In the genomic region with DNA sequence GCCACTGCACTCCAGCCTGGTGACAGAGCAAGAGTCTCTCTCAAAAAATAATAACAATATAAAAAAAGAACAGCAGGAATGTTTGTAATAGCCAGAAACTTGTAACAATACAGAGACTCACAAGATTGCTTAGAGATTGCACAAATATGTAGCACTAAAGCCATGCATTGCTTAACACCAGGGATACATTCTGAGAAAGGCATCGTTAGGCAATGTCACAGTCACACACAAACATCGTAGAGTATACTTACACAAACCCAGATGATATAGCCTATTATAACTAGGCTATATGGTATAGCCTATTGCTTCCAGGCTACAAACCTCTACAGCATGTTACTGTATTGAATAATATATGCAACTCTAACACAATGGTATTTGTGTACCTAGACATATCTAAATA, we compare ENCODE assay signal across 19 cellular contexts. TPM values are rescaled to one million over a fixed set of nuclear protein-coding genes. Genes with fewer than 3 reads are reported as not detected.
DNase-seq lines count a peak whose midpoint lies in the region; ATAC-seq and TF ChIP-seq lines count a peak whose summit lies in the region.
"Had no signal": no experiment of that assay in that cellular context is flagged by ENCODE, and none has a peak within 500 bp of the region (broad histone marks: within the 10 kb centered on the region; RNA-seq: fewer than 3 reads in every experiment).

No MANE protein-coding gene starts in this region.

- H3K4me3 ChIP-seq in fibroblast of villous mesenchyme (ENCODE audit: low read depth, low read length): no peak overlapping the region
- no peak overlapping the region for H3K4me3 ChIP-seq in brain microvascular endothelial cell (ENCODE audit: low read depth, low read length)
- H3K4me3 ChIP-seq: BLaER1, SJSA1 had no signal

- H3K27me3 ChIP-seq in brain microvascular endothelial cell (replicated peaks): no peaks in the 10 kb centered on the region
- H3K27me3 ChIP-seq: BLaER1, SJSA1 had no signal

- ATAC-seq in GM21515 (IDR thresholded peaks at IDR 0.05; ENCODE audit: unreplicated experiment): no peak
- ATAC-seq: Panc1 had no signal

- DNase-seq in AML-193 (lab: John Stamatoyannopoulos, UW): peak; percentile 26 to 40
- DNase-seq in HuH-7 (ENCODE audit: low spot score): peak; percentile 20
- peak; percentile 61 for DNase-seq in amniotic epithelial cell (ENCODE audit: low read depth)
- peak; percentile 66 for DNase-seq in fibroblast of villous mesenchyme (ENCODE audit: low read depth)
- DNase-seq in midbrain (lab: John Stamatoyannopoulos, UW): no peak
- no peak for DNase-seq in brain microvascular endothelial cell
- DNase-seq: Caco-2; CD4-positive, alpha-beta memory T cell; NCI-H1105; NCI-H146; NCI-H2029; NCI-H2227 treated with DMSO at 0.1 percent for 48 hours; NCI-H510A; NCI-H748 treated with DMSO at 0.1 percent for 48 hours had no signal

- H3K36me3 ChIP-seq in brain microvascular endothelial cell (replicated peaks): peaks cover 3% of the 10 kb centered on the region
- H3K36me3 ChIP-seq: BLaER1 had no signal

- no peak overlapping the region for H3K27ac ChIP-seq in brain microvascular endothelial cell
- H3K27ac ChIP-seq: BLaER1, SJSA1 had no signal

- no peak for TF ChIP-seq CTCF in fibroblast of villous mesenchyme (IDR thresholded peaks at IDR 0.05; ENCODE audit: insufficient read depth, low read depth, low read length)
- TF ChIP-seq CTCF in brain microvascular endothelial cell (IDR thresholded peaks at IDR 0.05; ENCODE audit: low read depth, low read length, missing control alignments): no peak

- in situ Hi-C loops in brain microvascular endothelial cell (cut with HindIII; ENCODE audit: low pct_ligation_motif_present, low sequenced_read_pairs): no loop called here

RNA-seq across cellular contexts. Expression of gene GPATCH2, which starts 45.3 kb away (rescaled TPM):
- 21.9 and 28.1 TPM in 2 replicates for total RNA-seq in fibroblast of villous mesenchyme

RNA-seq across cellular contexts. Expression of gene SPATA17, which starts 45.6 kb away (rescaled TPM):
- under 0.01 and 0.86 TPM in 2 replicates for total RNA-seq in fibroblast of villous mesenchyme
- total RNA-seq: A673; CD4-positive, alpha-beta memory T cell had no signal

Comparison
In these comparisons a context has a peak if more than half of its experiments do, and no peak if none do; other contexts are left out.
1. DNase-seq: peak in AML-193 (2 of 2), HuH-7 (single experiment), amniotic epithelial cell (single experiment) and fibroblast of villous mesenchyme (single experiment); none in midbrain (single experiment) and brain microvascular endothelial cell (single experiment).